In the genomic region with DNA sequence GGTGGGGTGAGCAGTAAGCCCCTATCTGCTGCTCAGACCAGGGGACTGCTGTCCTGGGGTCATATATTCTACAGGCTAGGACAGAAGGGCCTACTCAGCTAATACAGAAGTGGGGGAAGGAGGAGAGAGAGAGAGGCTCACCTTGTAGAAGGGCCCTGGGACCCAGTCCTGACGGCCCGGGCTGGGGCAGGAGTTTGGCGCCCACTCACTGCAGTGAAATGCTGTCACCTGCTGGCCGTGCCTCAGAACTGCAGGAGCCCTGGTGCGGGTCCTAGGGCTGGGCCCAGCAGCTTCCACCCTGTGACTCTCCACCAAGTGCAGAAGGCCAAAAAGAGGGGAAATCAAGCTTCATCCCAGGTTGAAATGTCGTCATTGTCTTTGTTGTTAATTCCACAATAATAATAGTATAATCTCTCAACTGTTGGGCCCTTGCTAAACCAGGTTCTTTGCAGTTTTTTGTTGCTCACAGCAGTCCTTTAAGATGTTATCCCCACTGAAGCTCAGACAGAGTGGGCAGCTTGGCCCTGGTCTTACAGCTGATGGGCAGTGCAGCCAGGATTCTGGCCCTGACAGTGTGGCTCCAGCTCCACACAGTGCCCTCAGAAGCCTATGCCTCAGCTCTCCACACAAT, we compare ENCODE assay signal across 1 cellular context.
TF ChIP-seq lines count a peak whose summit lies in the region.

No MANE protein-coding gene starts in this region.

TF ChIP-seq in HCT116, 20 proteins besides CTCF, POLR2A, EP300 and RAD21 (continued from another document):
- TF ChIP-seq, protein P1, sequence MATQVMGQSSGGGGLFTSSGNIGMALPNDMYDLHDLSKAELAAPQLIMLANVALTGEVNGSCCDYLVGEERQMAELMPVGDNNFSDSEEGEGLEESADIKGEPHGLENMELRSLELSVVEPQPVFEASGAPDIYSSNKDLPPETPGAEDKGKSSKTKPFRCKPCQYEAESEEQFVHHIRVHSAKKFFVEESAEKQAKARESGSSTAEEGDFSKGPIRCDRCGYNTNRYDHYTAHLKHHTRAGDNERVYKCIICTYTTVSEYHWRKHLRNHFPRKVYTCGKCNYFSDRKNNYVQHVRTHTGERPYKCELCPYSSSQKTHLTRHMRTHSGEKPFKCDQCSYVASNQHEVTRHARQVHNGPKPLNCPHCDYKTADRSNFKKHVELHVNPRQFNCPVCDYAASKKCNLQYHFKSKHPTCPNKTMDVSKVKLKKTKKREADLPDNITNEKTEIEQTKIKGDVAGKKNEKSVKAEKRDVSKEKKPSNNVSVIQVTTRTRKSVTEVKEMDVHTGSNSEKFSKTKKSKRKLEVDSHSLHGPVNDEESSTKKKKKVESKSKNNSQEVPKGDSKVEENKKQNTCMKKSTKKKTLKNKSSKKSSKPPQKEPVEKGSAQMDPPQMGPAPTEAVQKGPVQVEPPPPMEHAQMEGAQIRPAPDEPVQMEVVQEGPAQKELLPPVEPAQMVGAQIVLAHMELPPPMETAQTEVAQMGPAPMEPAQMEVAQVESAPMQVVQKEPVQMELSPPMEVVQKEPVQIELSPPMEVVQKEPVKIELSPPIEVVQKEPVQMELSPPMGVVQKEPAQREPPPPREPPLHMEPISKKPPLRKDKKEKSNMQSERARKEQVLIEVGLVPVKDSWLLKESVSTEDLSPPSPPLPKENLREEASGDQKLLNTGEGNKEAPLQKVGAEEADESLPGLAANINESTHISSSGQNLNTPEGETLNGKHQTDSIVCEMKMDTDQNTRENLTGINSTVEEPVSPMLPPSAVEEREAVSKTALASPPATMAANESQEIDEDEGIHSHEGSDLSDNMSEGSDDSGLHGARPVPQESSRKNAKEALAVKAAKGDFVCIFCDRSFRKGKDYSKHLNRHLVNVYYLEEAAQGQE (IDR thresholded peaks at IDR 0.05; ENCODE audit: low read depth), result no peak
- TF ChIP-seq, protein P2, sequence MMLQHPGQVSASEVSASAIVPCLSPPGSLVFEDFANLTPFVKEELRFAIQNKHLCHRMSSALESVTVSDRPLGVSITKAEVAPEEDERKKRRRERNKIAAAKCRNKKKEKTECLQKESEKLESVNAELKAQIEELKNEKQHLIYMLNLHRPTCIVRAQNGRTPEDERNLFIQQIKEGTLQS (IDR thresholded peaks at IDR 0.05), result no peak
- no peak for TF ChIP-seq SRF (IDR thresholded peaks at IDR 0.05; ENCODE audit: low read depth)
- no peak for TF ChIP-seq FOSL1 (IDR thresholded peaks at IDR 0.05; ENCODE audit: low read depth)
